In genomic region chr20:46646659-46647380, GRCh38 we compare ENCODE assay signal across 2 cellular contexts.
A peak's percentile ranks its signal among the peaks of the same experiment; 100 is the strongest.
TF ChIP-seq lines count a peak whose summit lies in the region.

No MANE protein-coding gene starts in this region.

TF ChIP-seq in HepG2, 621 proteins besides CTCF, POLR2A, EP300 and RAD21:
- TF ChIP-seq ZNF770 (CRISPR knock-in tag; IDR thresholded peaks at IDR 0.05) (no peak), ZBTB21 (CRISPR knock-in tag; IDR thresholded peaks at IDR 0.05) (no peak), CHD4 (IDR thresholded peaks at IDR 0.05; ENCODE audit: borderline replicate concordance, low read length) (peak; percentile 28; the same call in 1 of the 2 replicates), TEAD3 (CRISPR knock-in tag; optimal IDR thresholded peaks at IDR 0.05; ENCODE audit: borderline replicate concordance) (peak; percentile 12), HMGA1 (CRISPR knock-in tag; conservative IDR thresholded peaks at IDR 0.05) (no peak), TGIF2 (CRISPR knock-in tag; IDR thresholded peaks at IDR 0.05) (no peak), PRMT3 (CRISPR knock-in tag; IDR thresholded peaks at IDR 0.05; ENCODE audit: borderline replicate concordance, low read depth) (no peak), GTF3A (CRISPR knock-in tag; conservative IDR thresholded peaks at IDR 0.05) (no peak)

TF ChIP-seq in K562, 482 proteins besides CTCF, POLR2A, EP300 and RAD21:
- TF ChIP-seq ZNF274 (IDR thresholded peaks at IDR 0.05; ENCODE audit: borderline replicate concordance, low read depth, low read length) (no peak), SETDB1 (IDR thresholded peaks at IDR 0.05; ENCODE audit: low read length) (no peak), RBM25 (IDR thresholded peaks at IDR 0.05; ENCODE audit: low read depth, low read length, severe bottlenecking) (peak; percentile 36), ZNF584 (CRISPR knock-in tag; IDR thresholded peaks at IDR 0.05; ENCODE audit: low read depth) (no peak), ARID4B (CRISPR knock-in tag; IDR thresholded peaks at IDR 0.05) (no peak)
